8 cellular contexts compared by ENCODE assay signal in the genomic region with DNA sequence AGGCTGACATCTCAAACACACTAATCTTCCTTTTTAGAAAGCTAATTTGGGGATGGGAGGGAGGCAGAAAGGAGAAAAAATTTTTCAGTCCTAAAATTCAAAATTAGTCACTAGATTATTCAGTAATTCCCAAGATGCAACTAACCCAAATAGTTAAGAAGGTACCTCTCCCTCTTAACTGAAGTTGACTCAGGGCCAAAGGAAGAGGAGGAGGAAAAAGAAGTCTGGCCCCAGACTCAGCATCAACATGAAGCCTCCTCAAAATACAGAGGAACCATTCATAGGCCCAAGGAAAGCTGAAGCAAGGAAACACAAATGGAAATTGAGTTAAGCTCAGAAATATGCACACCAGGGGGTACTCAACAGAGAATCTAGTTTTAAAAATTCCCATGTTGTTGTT. TPM values are rescaled to one million over a fixed set of nuclear protein-coding genes. Genes with fewer than 3 reads are reported as not detected.
A peak's percentile ranks its signal among the peaks of the same experiment; 100 is the strongest.
DNase-seq lines count a peak whose midpoint lies in the region; ATAC-seq and TF ChIP-seq lines count a peak whose summit lies in the region.

No MANE protein-coding gene starts in this region.

- no peaks in the 10 kb centered on the region for H3K36me3 ChIP-seq in prostate gland

- in situ Hi-C loops in KBM-7 (cut with MboI; ENCODE audit: low pct_unique_long_range_greater_than_20kb, low sequenced_read_pairs): no loop called here

- no peak overlapping the region for H4K5ac ChIP-seq in H9 (ENCODE audit: insufficient read length, low read depth, low read length)

- H3K4ac ChIP-seq in H9 (ENCODE audit: low read depth, low read length): no peak overlapping the region

- H3K79me2 ChIP-seq in H9 (ENCODE audit: insufficient read depth, low read length): no peaks in the 10 kb centered on the region; the same call in 1 of the 2 replicates

- intact Hi-C loops in prostate gland (cut with DNase I): no loop called here

- H3K27ac Mint-ChIP-seq in H9 (peak overlapping the region; percentile 95 to 99 (median 98)), brain (peak overlapping the region; percentile 96 to 100 (median 98))

- H3K14ac ChIP-seq in H9 (ENCODE audit: insufficient read depth, low read length): no peak overlapping the region; the same call in 1 of the 2 replicates

- peak overlapping the region; percentile 20 for H3K9ac ChIP-seq in H9 (ENCODE audit: extremely low read depth, insufficient read length, low read length)

- H3T11ph ChIP-seq in H9 (ENCODE audit: low read length): no peak overlapping the region

- H4K20me1 ChIP-seq in H9 (ENCODE audit: control insufficient read depth, insufficient read depth, insufficient read length): no peaks in the 10 kb centered on the region

- H3K27ac ChIP-seq in 22Rv1 (peak overlapping the region; percentile 6; the same call in 1 of the 2 replicates), H9 (ENCODE audit: insufficient read length, low read depth, low read length) (peak overlapping the region; percentile 79), prostate gland (no peak overlapping the region)

- TF ChIP-seq POLR2A in prostate gland (IDR thresholded peaks at IDR 0.05): no peak

- no peak overlapping the region for H4K8ac ChIP-seq in H9 (replicated peaks; ENCODE audit: insufficient read length, low read depth, low read length)

- no peaks in the 10 kb centered on the region for H3K27me3 Mint-ChIP-seq in H9 (ENCODE audit: low read depth)
- H3K27me3 Mint-ChIP-seq in brain: no peaks in the 10 kb centered on the region

- H3K56ac ChIP-seq in H9 (ENCODE audit: insufficient read length, low read depth, low read length): no peak overlapping the region

- H3K9me3 ChIP-seq in H9 (ENCODE audit: control insufficient read depth, low read depth, low read length) (no peaks in the 10 kb centered on the region), prostate gland (no peaks in the 10 kb centered on the region)

- H3K9me3 Mint-ChIP-seq in H9 (no peaks in the 10 kb centered on the region), brain (no peaks in the 10 kb centered on the region)

- no peak overlapping the region for H2BK15ac ChIP-seq in H9 (ENCODE audit: low read depth, low read length)

- peaks cover 3% of the 10 kb centered on the region for H3K23me2 ChIP-seq in H9 (ENCODE audit: insufficient read length, low read depth, low read length, poor library complexity, severe bottlenecking)

- H3K79me1 ChIP-seq in H9 (ENCODE audit: insufficient read depth, low read depth, low read length, poor library complexity, severe bottlenecking): no peaks in the 10 kb centered on the region

- no peak for DNase-seq in H9
- DNase-seq in kidney tubule cell (ENCODE audit: low spot score): peak; percentile 67
- DNase-seq in KBM-7: no peak
- DNase-seq in prostate gland (ENCODE audit: low spot score): no peak

- no peak overlapping the region for H2BK20ac ChIP-seq in H9 (ENCODE audit: low read depth, low read length, poor library complexity, severe bottlenecking)

- no peak overlapping the region for H2AK5ac ChIP-seq in H9 (ENCODE audit: insufficient read length, low read length)

- H3K27me3 ChIP-seq in H9 (ENCODE audit: insufficient read depth, low read length) (no peaks in the 10 kb centered on the region), prostate gland (replicated peaks; ENCODE audit: insufficient read depth) (no peaks in the 10 kb centered on the region)

- peaks cover 44 to 57% of the 10 kb centered on the region in 2 experiments for H3K4me1 Mint-ChIP-seq in H9
- peaks cover 85% of the 10 kb centered on the region for H3K4me1 Mint-ChIP-seq in brain

- no peak overlapping the region for H3K23ac ChIP-seq in H9 (ENCODE audit: insufficient read length, low read depth, low read length)

- H2AFZ ChIP-seq in H9 (ENCODE audit: low read length): no peak overlapping the region

- no peak overlapping the region for H2BK120ac ChIP-seq in H9 (ENCODE audit: low read depth, low read length, poor library complexity, severe bottlenecking)

- no peak for ATAC-seq in HG03097 (IDR thresholded peaks at IDR 0.05; ENCODE audit: low FRiP score, unreplicated experiment)
- ATAC-seq in GM19452 (IDR thresholded peaks at IDR 0.05; ENCODE audit: unreplicated experiment): no peak

- H3K4me3 Mint-ChIP-seq in H9: peak overlapping the region; percentile 47 to 72
- H3K4me3 Mint-ChIP-seq in brain: peak overlapping the region; percentile 80 to 90 (median 87)

- peaks cover 28 to 39% (median 35%) of the 10 kb centered on the region in 3 experiments; a peak in 6 of 7 replicates for H3K36me3 Mint-ChIP-seq in H9 (ENCODE audit: insufficient read depth in 1 of 3, low read depth in 3 of 3)
- H3K36me3 Mint-ChIP-seq in brain: peaks cover 43% of the 10 kb centered on the region

- no peak overlapping the region for H3K18ac ChIP-seq in H9 (ENCODE audit: insufficient read length, low read depth, low read length)

- H2BK12ac ChIP-seq in H9 (ENCODE audit: insufficient read length, low read depth, low read length): no peak overlapping the region

- peaks cover 14% of the 10 kb centered on the region; the same call in 1 of the 2 replicates for H3K4me1 ChIP-seq in H9 (ENCODE audit: insufficient read depth, low read length)
- H3K4me1 ChIP-seq in prostate gland (replicated peaks): peaks cover 3% of the 10 kb centered on the region

- TF ChIP-seq CTCF in 22Rv1 (IDR thresholded peaks at IDR 0.05) (no peak), H9 (conservative IDR thresholded peaks at IDR 0.05) (no peak), brain (conservative IDR thresholded peaks at IDR 0.05) (no peak), prostate gland (IDR thresholded peaks at IDR 0.05) (no peak)

- peak overlapping the region; percentile 88 for H3K4me2 ChIP-seq in H9 (ENCODE audit: insufficient read depth, insufficient read length, low read length)

- no peak overlapping the region for H2BK5ac ChIP-seq in H9 (ENCODE audit: insufficient read length, low read length)

- no peak overlapping the region for H4K91ac ChIP-seq in H9 (ENCODE audit: insufficient read length, low read depth, low read length)

- no peak overlapping the region for H3K4me3 ChIP-seq in prostate gland

RNA-seq across cellular contexts. Expression of a gene that starts 21.6 kb away (rescaled TPM):
- 204 and 206 TPM in 2 replicates for total RNA-seq in H9 (2021)
- polyA plus RNA-seq in brain (ENCODE audit: insufficient read depth, low read depth, low replicate concordance): 44.7 TPM
- total RNA-seq in prostate gland: 10 to 100 TPM; 49.9 to 52.8 TPM

RNA-seq across cellular contexts. Expression of a gene that starts 22.2 kb away (rescaled TPM):
- 3,193 and 3,242 TPM in 2 replicates for total RNA-seq in H9 (2021)
- polyA plus RNA-seq in brain (ENCODE audit: insufficient read depth, low read depth, low replicate concordance): 1,157 TPM
- 100 to 1,000 TPM; 419 to 726 TPM for total RNA-seq in prostate gland

RNA-seq across cellular contexts. Expression of a gene that starts 42.5 kb away (rescaled TPM):
- total RNA-seq in H9 (2021) (1.2 and 1.5 TPM in 2 replicates), prostate gland (1 to 10 TPM in 1 of 2 donors, not detected in 1; 1.1 TPM)
- polyA plus RNA-seq in brain (ENCODE audit: insufficient read depth, low read depth, low replicate concordance): 0.83 TPM

Comparison
In these comparisons a context has a peak if more than half of its experiments do, and no peak if none do; other contexts are left out.
1. H3K27ac ChIP-seq: peak in 22Rv1 (single experiment) and H9 (single experiment); none in prostate gland (0 of 2).